Comparison of ENCODE assay signal across 8 cellular contexts in genomic region chr1:27527223-27527856, GRCh38. TPM values are rescaled to one million over a fixed set of nuclear protein-coding genes. Genes with fewer than 3 reads are reported as not detected.
DNase-seq lines count a peak whose midpoint lies in the region; ATAC-seq and TF ChIP-seq lines count a peak whose summit lies in the region.

No MANE protein-coding gene starts in this region.

- no peaks in the 10 kb centered on the region for H3K9me3 ChIP-seq in CD4-positive, alpha-beta T cell (ENCODE audit: control insufficient read depth, low read length)
- H3K9me3 ChIP-seq in thyroid gland, result no peaks in the 10 kb centered on the region

- H3K4me3 Mint-ChIP-seq in CD4-positive, alpha-beta T cell, result peak overlapping the region; percentile 68
- peak overlapping the region; percentile 49 for H3K4me3 Mint-ChIP-seq in memory B cell

- 24 to 42% methylated on average over 5 to 15 of the region's 21 CpGs for WGBS in thyroid gland, 2 donors

- no peak for TF ChIP-seq POLR2A in thyroid gland (IDR thresholded peaks at IDR 0.05)

- peaks cover 74% of the 10 kb centered on the region for H3K4me1 Mint-ChIP-seq in CD4-positive, alpha-beta T cell (ENCODE audit: low read depth)
- peaks cover 50% of the 10 kb centered on the region for H3K4me1 Mint-ChIP-seq in memory B cell

- no peaks in the 10 kb centered on the region for H3K27me3 ChIP-seq in CD4-positive, alpha-beta T cell (ENCODE audit: control insufficient read depth, insufficient read depth, low read length)
- no peaks in the 10 kb centered on the region for H3K27me3 ChIP-seq in thyroid gland

- H3K27me3 Mint-ChIP-seq in CD4-positive, alpha-beta T cell, result no peaks in the 10 kb centered on the region
- no peaks in the 10 kb centered on the region for H3K27me3 Mint-ChIP-seq in memory B cell

- peak; percentile 20 for ATAC-seq in CD4-positive, alpha-beta T cell (ENCODE audit: poor library complexity)
- peak; percentile 46 for ATAC-seq in memory B cell (ENCODE audit: low read depth)

- H3K27ac Mint-ChIP-seq in CD4-positive, alpha-beta T cell, result peak overlapping the region; percentile 96
- peak overlapping the region; percentile 96 for H3K27ac Mint-ChIP-seq in memory B cell

- DNase-seq in CD4-positive, alpha-beta T cell, result peak; percentile 20 to 83 (median 54)
- peak; percentile 44 to 47 for DNase-seq in Kasumi-1 (lab: John Stamatoyannopoulos, UW)
- no peak for DNase-seq in RWPE1 (ENCODE audit: low spot score)
- peak in 1 of 2 donors; percentile 61 for DNase-seq in memory B cell (ENCODE audit: low spot score in 2 of 2)
- peak; percentile 43 to 44 for DNase-seq in thyroid gland
- no peak for DNase-seq in NK-92 treated with Interleukin-12 subunit alpha and Interleukin-12 subunit beta, amount 100 ng/mL, for 24 hours (lab: John Stamatoyannopoulos, UW)
- DNase-seq in COLO829 (ENCODE audit: low spot score), result no peak

- peak overlapping the region; percentile 75 for H3K27ac ChIP-seq in CD4-positive, alpha-beta T cell (ENCODE audit: low read depth, low read length)
- H3K27ac ChIP-seq in RWPE1 (peak overlapping the region; percentile 98), cingulate gyrus (ENCODE audit: low read depth, low read length) (peak overlapping the region; percentile 89), thyroid gland (peak overlapping the region; percentile 58 to 90 (median 80))

- POLR2A ChIA-PET in CD4-positive, alpha-beta T cell (lab: Charles Lee), result interaction anchor here (0.7 to 3.9 kb wide), 4 partner anchors 29 to 136 kb away, joined by 3 to 26 read pairs (median 7); partner anchors contain the start of gene WASF2
- POLR2A ChIA-PET in RWPE1 (lab: Yijun Ruan, JAX; ENCODE audit: low non-redundant PET), result interaction anchor here (0.6 to 1.3 kb wide), 4 partner anchors 10 to 227 kb away, joined by 3 to 4 read pairs (median 3); partner anchors contain the start of gene WASF2

- intact Hi-C loops in CD4-positive, alpha-beta T cell (cut with DNase I, micrococcal nuclease), result loop anchor here in 1 of 2 experiments (10.0 kb wide), 1 partner anchor 137 kb away; no protein-coding TSS in a partner anchor
- intact Hi-C loops in thyroid gland (cut with DNase I), result no loop called here

- H3K36me3 ChIP-seq in thyroid gland, result no peaks in the 10 kb centered on the region

- no peak for TF ChIP-seq CTCF in CD4-positive, alpha-beta T cell (IDR thresholded peaks at IDR 0.05)
- TF ChIP-seq CTCF in RWPE1 (conservative IDR thresholded peaks at IDR 0.05; ENCODE audit: low read depth), result no peak
- TF ChIP-seq CTCF in thyroid gland (IDR thresholded peaks at IDR 0.05), result no peak

- no peaks in the 10 kb centered on the region for H3K9me3 Mint-ChIP-seq in CD4-positive, alpha-beta T cell
- no peaks in the 10 kb centered on the region for H3K9me3 Mint-ChIP-seq in memory B cell

- H3K4me3 ChIP-seq in thyroid gland (replicated peaks in 1 of 3), result peak overlapping the region in 1 of 3 donors; percentile 29

- peaks cover 27 to 58% of the 10 kb centered on the region in 2 donors for H3K4me1 ChIP-seq in thyroid gland

- peaks cover 23% of the 10 kb centered on the region for H3K36me3 Mint-ChIP-seq in CD4-positive, alpha-beta T cell (ENCODE audit: low read depth)
- no peaks in the 10 kb centered on the region for H3K36me3 Mint-ChIP-seq in memory B cell

- CTCF ChIA-PET in CD4-positive, alpha-beta T cell (lab: Charles Lee), result interaction anchor here (1.0 to 1.2 kb wide), 3 partner anchors 30 to 81 kb away, joined by 3 to 5 read pairs (median 4); no protein-coding TSS in a partner anchor
- CTCF ChIA-PET in RWPE1 (lab: Yijun Ruan, JAX), result no interaction called here

RNA-seq across cellular contexts. Expression of gene WASF2, which starts 37.4 kb away (rescaled TPM):
- 100 to 1,000 TPM; 119 to 121 TPM for total RNA-seq in CD4-positive, alpha-beta T cell
- total RNA-seq in thyroid gland, result 10 to 100 TPM; 38.3 to 47.7 (median 46.7) TPM

Comparison
In these comparisons a context has a peak if more than half of its experiments do, and no peak if none do; other contexts are left out.
1. DNase-seq: peak in CD4-positive, alpha-beta T cell (10 of 10), Kasumi-1 (2 of 2) and thyroid gland (2 of 2); none in RWPE1 (single experiment), NK-92 treated with Interleukin-12 subunit alpha and Interleukin-12 subunit beta, amount 100 ng/mL, for 24 hours (single experiment) and COLO829 (single experiment).
2. Peak in every context shown above with its lines, with median percentiles within 50 percentile points of each other: H3K27ac ChIP-seq.